Comparison of ENCODE assay signal across 22 cellular contexts in the genomic region with DNA sequence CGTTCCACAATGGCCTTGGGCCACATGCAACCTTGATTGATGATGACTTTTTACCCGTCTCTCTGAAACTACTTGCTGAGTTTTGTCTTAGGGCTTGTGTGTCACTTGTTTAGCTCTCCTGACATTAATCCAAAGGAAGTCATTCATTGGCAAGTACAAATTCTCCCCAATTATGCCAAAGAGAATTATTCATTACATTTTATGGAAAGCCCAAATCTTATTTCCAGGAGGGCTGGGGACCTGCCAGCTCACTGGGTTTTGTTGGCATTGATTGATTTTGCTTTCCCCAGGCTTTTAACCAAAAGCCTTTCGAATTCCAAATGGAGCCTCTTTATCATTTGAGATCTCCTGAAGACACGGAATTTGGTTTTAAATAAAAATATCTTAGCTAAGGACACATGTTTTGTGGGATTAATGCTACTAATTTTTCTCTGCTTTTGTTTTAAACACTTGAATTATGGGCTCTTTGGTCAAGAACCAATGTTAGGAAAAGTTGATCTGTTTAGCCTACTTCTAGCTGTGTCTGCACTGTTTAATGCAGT.
"Had no signal": no experiment of that assay in that cellular context is flagged by ENCODE, and none has a peak within 500 bp of the region (broad histone marks: within the 10 kb centered on the region; RNA-seq: fewer than 3 reads in every experiment).

No MANE protein-coding gene starts in this region.

- H3K36me3 ChIP-seq: cardiac muscle cell, lower lobe of right lung, neural progenitor cell, prostate gland, right atrium auricular region, spleen, upper lobe of right lung had no signal

- H3K9me3 ChIP-seq: lower lobe of right lung, prostate gland, upper lobe of right lung had no signal

- ATAC-seq: activated T-cell treated with anti-CD3 and anti-CD28 coated beads, Interleukin-2, amount 50 U/mL, for 4 hours; left lobe of liver; lower lobe of right lung; naive thymus-derived CD8-positive, alpha-beta T cell; upper lobe of right lung; WTC11 had no signal

- H3K27me3 ChIP-seq: cardiac muscle cell, neural progenitor cell, right atrium auricular region, spleen, upper lobe of right lung had no signal

- H3K9ac ChIP-seq: neural progenitor cell had no signal

- H2AFZ ChIP-seq: neural progenitor cell had no signal

- H3K4me1 ChIP-seq: lower lobe of right lung, neural progenitor cell, prostate gland, right atrium auricular region, upper lobe of right lung had no signal

- H3K27ac ChIP-seq: cardiac muscle cell, lower lobe of right lung, neural progenitor cell, prostate gland, right atrium auricular region, spleen, upper lobe of right lung had no signal

- DNase-seq: activated CD4-positive, alpha-beta T cell treated with anti-CD3 and anti-CD28 coated beads, Interleukin-2, amount 50 U/mL, for 48 hours; activated CD8-positive, alpha-beta memory T cell treated with anti-CD3 and anti-CD28 coated beads, Interleukin-2, amount 50 U/mL, for 48 hours; activated naive CD4-positive, alpha-beta T cell treated with Interleukin-2 at 50 U/mL for 16 hours; activated naive CD8-positive, alpha-beta T cell treated with anti-CD3 and anti-CD28 coated beads, Interleukin-2, amount 10 ng/mL, durations not matched to agents 7 days and 5 days; activated T-cell treated with anti-CD3 and anti-CD28 coated beads, Interleukin-2, amount 50 U/mL, for 4 hours; amniotic stem cell; cortex of kidney; endodermal cell; kidney; lower lobe of right lung; naive thymus-derived CD8-positive, alpha-beta T cell; spleen; stimulated activated CD4-positive, alpha-beta T cell treated with anti-CD3 and anti-CD28 coated beads, Interleukin-4, amount 100 ng/mL, for 1 hour; stimulated activated naive CD4-positive, alpha-beta T cell; T-helper 9 cell; upper lobe of right lung had no signal

- H3K4me2 ChIP-seq: neural progenitor cell had no signal

- H3K4me3 ChIP-seq: cardiac muscle cell, lower lobe of right lung, neural progenitor cell, prostate gland, right atrium auricular region, spleen, upper lobe of right lung had no signal
